Comparison of ENCODE assay signal across 28 cellular contexts in the genomic region with DNA sequence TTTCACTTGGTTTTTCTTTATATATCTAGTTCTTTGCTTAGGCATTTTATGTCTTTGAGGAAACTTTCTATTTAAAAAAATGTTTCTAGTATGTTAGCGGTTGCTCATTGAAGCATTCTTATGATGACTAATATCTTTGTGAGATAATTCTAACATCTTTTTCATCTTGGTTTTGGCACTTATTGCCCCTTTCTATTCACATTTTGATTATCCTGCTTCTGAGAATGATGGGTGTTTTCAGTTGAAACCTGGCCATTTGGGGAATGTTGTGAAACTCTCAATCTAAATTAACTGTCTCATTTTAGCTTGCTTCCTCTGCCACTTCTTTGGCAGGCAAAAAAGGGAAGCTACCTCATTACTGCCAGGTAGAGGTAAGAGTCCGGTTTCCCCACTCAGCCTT.
"Had no signal": no experiment of that assay in that cellular context is flagged by ENCODE, and none has a peak within 500 bp of the region (broad histone marks: within the 10 kb centered on the region; RNA-seq: fewer than 3 reads in every experiment).

No MANE protein-coding gene starts in this region.

- H3K4me3 Mint-ChIP-seq: dendritic cell treated with granulocyte-macrophage colony-stimulating factor and Interleukin-4, amounts not matched to agents 40 ng/mL and 50 ng/mL, for 4 days; effector memory CD8-positive, alpha-beta T cell; endodermal cell had no signal

- DNase-seq: colonic mucosa; cortex of kidney; dermis blood vessel endothelial cell; dorsolateral prefrontal cortex; effector CD4-positive, alpha-beta T cell; effector CD8-positive, alpha-beta T cell; effector memory CD4-positive, alpha-beta T cell; effector memory CD8-positive, alpha-beta T cell; endodermal cell; erythroblast; foreskin fibroblast; foreskin keratinocyte; foreskin melanocyte; gastrocnemius medialis; glutamatergic neuron; head of caudate nucleus; heart left ventricle; heart right ventricle had no signal

- FAIRE-seq: colon, endometrium, endothelial cell of umbilical vein, frontal cortex had no signal

- H3K4me1 ChIP-seq: colonic mucosa, esophagus muscularis mucosa, gastrocnemius medialis, gastroesophageal sphincter, heart left ventricle, heart right ventricle had no signal

- H3K4me1 Mint-ChIP-seq: endodermal cell had no signal

- H3K27me3 Mint-ChIP-seq: dendritic cell treated with granulocyte-macrophage colony-stimulating factor and Interleukin-4, amounts not matched to agents 40 ng/mL and 50 ng/mL, for 4 days; effector memory CD8-positive, alpha-beta T cell had no signal

- H3K27ac Mint-ChIP-seq: dendritic cell treated with granulocyte-macrophage colony-stimulating factor and Interleukin-4, amounts not matched to agents 40 ng/mL and 50 ng/mL, for 4 days; effector memory CD8-positive, alpha-beta T cell; endodermal cell had no signal

- H3K9me3 ChIP-seq: colonic mucosa, esophagus muscularis mucosa, gastrocnemius medialis, gastroesophageal sphincter had no signal

- H3K36me3 ChIP-seq: colonic mucosa, esophagus muscularis mucosa, gastrocnemius medialis, gastroesophageal sphincter, heart left ventricle, heart right ventricle had no signal

- H3K27me3 ChIP-seq: colonic mucosa, esophagus muscularis mucosa, foreskin keratinocyte, gastrocnemius medialis, gastroesophageal sphincter, heart left ventricle, heart right ventricle had no signal

- H3K27ac ChIP-seq: colonic mucosa, coronary artery, dorsolateral prefrontal cortex, epithelial cell of prostate, esophagus muscularis mucosa, foreskin keratinocyte, gastrocnemius medialis, gastroesophageal sphincter, heart left ventricle, heart right ventricle had no signal

- ATAC-seq: effector memory CD8-positive, alpha-beta T cell; esophagus mucosa; foreskin keratinocyte; gastrocnemius medialis; gastroesophageal sphincter; heart left ventricle; heart right ventricle had no signal

- H3K4me3 ChIP-seq: colonic mucosa, coronary artery, dorsolateral prefrontal cortex, esophagus muscularis mucosa, gastrocnemius medialis, gastroesophageal sphincter, heart left ventricle, heart right ventricle had no signal
